9 cellular contexts compared by ENCODE assay signal in genomic region chr11:93529707-93530467, GRCh38. TPM values are rescaled to one million over a fixed set of nuclear protein-coding genes. Genes with fewer than 3 reads are reported as not detected.
DNase-seq lines count a peak whose midpoint lies in the region; ATAC-seq and TF ChIP-seq lines count a peak whose summit lies in the region.
"Had no signal": no experiment of that assay in that cellular context is flagged by ENCODE, and none has a peak within 500 bp of the region (broad histone marks: within the 10 kb centered on the region; RNA-seq: fewer than 3 reads in every experiment).

No MANE protein-coding gene starts in this region.

- H3K27me3 Mint-ChIP-seq in endodermal cell (ENCODE audit: insufficient read depth): no peaks in the 10 kb centered on the region

- TF ChIP-seq EP300 in sigmoid colon (IDR thresholded peaks at IDR 0.05): no peak

- TF ChIP-seq POLR2A in sigmoid colon (IDR thresholded peaks at IDR 0.05): no peak

- H3K36me3 ChIP-seq in endodermal cell (ENCODE audit: control insufficient read depth, insufficient read depth, low read length): no peaks in the 10 kb centered on the region
- H3K36me3 ChIP-seq in sigmoid colon: no peaks in the 10 kb centered on the region

- peaks cover 6% of the 10 kb centered on the region for H3K4me1 ChIP-seq in endodermal cell (ENCODE audit: control insufficient read depth, insufficient read depth, low read length)
- peaks cover 0 to 31% (median 20%) of the 10 kb centered on the region in 4 donors for H3K4me1 ChIP-seq in sigmoid colon

- WGBS in endodermal cell (ENCODE audit: insufficient coverage in 1 of 2, insufficient read length in 1 of 2), 2 experiments: 86 to 90% methylated on average over 7 to 9 of the region's 9 CpGs
- 58 to 59% methylated on average over 9 of the region's 9 CpGs for WGBS in sigmoid colon, 2 donors

- H3K4me3 ChIP-seq in endodermal cell (ENCODE audit: low read length): no peak overlapping the region
- H3K4me3 ChIP-seq in sigmoid colon: no peak overlapping the region

- no peaks in the 10 kb centered on the region for H3K36me3 Mint-ChIP-seq in endodermal cell (ENCODE audit: low read depth)

- DNase-seq in endodermal cell: no peak
- no peak for DNase-seq in sigmoid colon
- no peak for DNase-seq in activated effector memory CD4-positive, alpha-beta T cell treated with anti-CD3 and anti-CD28 coated beads, Interleukin-2, amount 50 U/mL, for 16 hours
- DNase-seq in activated CD8-positive, alpha-beta memory T cell treated with anti-CD3 and anti-CD28 coated beads, Interleukin-2, amount 50 U/mL, for 48 hours: no peak
- DNase-seq in GF-D8 (lab: John Stamatoyannopoulos, UW): no peak

- no peak for TF ChIP-seq CTCF in endodermal cell (conservative IDR thresholded peaks at IDR 0.05)
- no peak for TF ChIP-seq CTCF in sigmoid colon (IDR thresholded peaks at IDR 0.05)

- H3K4me1 Mint-ChIP-seq in endodermal cell: peaks cover 44% of the 10 kb centered on the region

- intact Hi-C loops in sigmoid colon (cut with DNase I): no loop called here

- H3K27ac Mint-ChIP-seq in endodermal cell: peak overlapping the region; percentile 67

- ATAC-seq in GM19395 (IDR thresholded peaks at IDR 0.05; ENCODE audit: unreplicated experiment): peak; percentile 36
- peak; percentile 37 for ATAC-seq in HG03521 (IDR thresholded peaks at IDR 0.05; ENCODE audit: unreplicated experiment)
- ATAC-seq in GM21737 (IDR thresholded peaks at IDR 0.05; ENCODE audit: unreplicated experiment): no peak

- H3K27ac ChIP-seq in endodermal cell (ENCODE audit: low read depth, low read length) (no peak overlapping the region), sigmoid colon (peak overlapping the region; percentile 30 to 70 (median 56))
- H3K27ac ChIP-seq: epithelial cell of prostate had no signal

- no peak overlapping the region for H3K9ac ChIP-seq in endodermal cell (ENCODE audit: extremely low read depth, low read length, poor library complexity, severe bottlenecking)

- no peaks in the 10 kb centered on the region for H3K9me3 ChIP-seq in endodermal cell (ENCODE audit: control insufficient read depth, low read length)
- H3K9me3 ChIP-seq in sigmoid colon: no peaks in the 10 kb centered on the region

- H3K27me3 ChIP-seq in endodermal cell (ENCODE audit: control insufficient read depth, insufficient read depth, low read length, poor library complexity, severe bottlenecking) (no peaks in the 10 kb centered on the region), sigmoid colon (no peaks in the 10 kb centered on the region)

- no peaks in the 10 kb centered on the region for H3K9me3 Mint-ChIP-seq in endodermal cell

- no peak overlapping the region for H3K4me3 Mint-ChIP-seq in endodermal cell

RNA-seq across cellular contexts. Expression of gene SMCO4, which starts 13.3 kb away (rescaled TPM):
- 10 to 100 TPM; 27.3 to 47.7 TPM for total RNA-seq in endodermal cell
- polyA plus RNA-seq in endodermal cell (2013, experiment 1 of 2): 24.4 TPM
- 19.0 TPM for polyA plus RNA-seq in endodermal cell (2013, experiment 2 of 2)
- total RNA-seq in sigmoid colon: 1 to 10 TPM; 2.4 to 9.6 (median 6.1) TPM
- 100 to 1,000 TPM in 1 of 3 donors, 10 to 100 TPM in 2; 47.0 to 112 (median 94.8) TPM for polyA plus RNA-seq in sigmoid colon
